ENCODE assay signal across 1 cellular context in the genomic region with DNA sequence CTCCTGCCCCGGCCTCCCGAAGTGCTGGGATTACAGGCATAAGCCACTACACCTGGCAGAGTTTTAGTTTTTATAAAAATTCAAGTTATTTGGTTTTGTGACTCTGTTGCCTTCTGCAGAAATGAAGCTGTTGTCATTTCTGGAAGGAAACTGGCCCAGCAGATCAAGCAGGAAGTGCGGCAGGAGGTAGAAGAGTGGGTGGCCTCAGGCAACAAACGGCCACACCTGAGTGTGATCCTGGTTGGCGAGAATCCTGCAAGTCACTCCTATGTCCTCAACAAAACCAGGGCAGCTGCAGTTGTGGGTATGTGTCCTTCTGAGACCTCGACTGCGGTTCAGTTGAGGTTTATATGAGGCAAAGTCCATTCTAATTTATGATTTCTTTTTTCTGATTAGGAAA.
TF ChIP-seq lines count a peak whose summit lies in the region.

No MANE protein-coding gene starts in this region.

TF ChIP-seq in HEK293, 187 proteins besides CTCF, POLR2A, EP300 and RAD21 (continued from another document):
- TF ChIP-seq, protein P1, sequence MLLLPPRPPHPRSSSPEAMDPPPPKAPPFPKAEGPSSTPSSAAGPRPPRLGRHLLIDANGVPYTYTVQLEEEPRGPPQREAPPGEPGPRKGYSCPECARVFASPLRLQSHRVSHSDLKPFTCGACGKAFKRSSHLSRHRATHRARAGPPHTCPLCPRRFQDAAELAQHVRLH (tag by site-specific recombination; IDR thresholded peaks at IDR 0.05), result no peak
- no peak for TF ChIP-seq ZNF184 (tag by site-specific recombination; IDR thresholded peaks at IDR 0.05)
- TF ChIP-seq SCRT1 (tag by site-specific recombination; IDR thresholded peaks at IDR 0.05; ENCODE audit: borderline replicate concordance), result no peak
- TF ChIP-seq, protein P2, sequence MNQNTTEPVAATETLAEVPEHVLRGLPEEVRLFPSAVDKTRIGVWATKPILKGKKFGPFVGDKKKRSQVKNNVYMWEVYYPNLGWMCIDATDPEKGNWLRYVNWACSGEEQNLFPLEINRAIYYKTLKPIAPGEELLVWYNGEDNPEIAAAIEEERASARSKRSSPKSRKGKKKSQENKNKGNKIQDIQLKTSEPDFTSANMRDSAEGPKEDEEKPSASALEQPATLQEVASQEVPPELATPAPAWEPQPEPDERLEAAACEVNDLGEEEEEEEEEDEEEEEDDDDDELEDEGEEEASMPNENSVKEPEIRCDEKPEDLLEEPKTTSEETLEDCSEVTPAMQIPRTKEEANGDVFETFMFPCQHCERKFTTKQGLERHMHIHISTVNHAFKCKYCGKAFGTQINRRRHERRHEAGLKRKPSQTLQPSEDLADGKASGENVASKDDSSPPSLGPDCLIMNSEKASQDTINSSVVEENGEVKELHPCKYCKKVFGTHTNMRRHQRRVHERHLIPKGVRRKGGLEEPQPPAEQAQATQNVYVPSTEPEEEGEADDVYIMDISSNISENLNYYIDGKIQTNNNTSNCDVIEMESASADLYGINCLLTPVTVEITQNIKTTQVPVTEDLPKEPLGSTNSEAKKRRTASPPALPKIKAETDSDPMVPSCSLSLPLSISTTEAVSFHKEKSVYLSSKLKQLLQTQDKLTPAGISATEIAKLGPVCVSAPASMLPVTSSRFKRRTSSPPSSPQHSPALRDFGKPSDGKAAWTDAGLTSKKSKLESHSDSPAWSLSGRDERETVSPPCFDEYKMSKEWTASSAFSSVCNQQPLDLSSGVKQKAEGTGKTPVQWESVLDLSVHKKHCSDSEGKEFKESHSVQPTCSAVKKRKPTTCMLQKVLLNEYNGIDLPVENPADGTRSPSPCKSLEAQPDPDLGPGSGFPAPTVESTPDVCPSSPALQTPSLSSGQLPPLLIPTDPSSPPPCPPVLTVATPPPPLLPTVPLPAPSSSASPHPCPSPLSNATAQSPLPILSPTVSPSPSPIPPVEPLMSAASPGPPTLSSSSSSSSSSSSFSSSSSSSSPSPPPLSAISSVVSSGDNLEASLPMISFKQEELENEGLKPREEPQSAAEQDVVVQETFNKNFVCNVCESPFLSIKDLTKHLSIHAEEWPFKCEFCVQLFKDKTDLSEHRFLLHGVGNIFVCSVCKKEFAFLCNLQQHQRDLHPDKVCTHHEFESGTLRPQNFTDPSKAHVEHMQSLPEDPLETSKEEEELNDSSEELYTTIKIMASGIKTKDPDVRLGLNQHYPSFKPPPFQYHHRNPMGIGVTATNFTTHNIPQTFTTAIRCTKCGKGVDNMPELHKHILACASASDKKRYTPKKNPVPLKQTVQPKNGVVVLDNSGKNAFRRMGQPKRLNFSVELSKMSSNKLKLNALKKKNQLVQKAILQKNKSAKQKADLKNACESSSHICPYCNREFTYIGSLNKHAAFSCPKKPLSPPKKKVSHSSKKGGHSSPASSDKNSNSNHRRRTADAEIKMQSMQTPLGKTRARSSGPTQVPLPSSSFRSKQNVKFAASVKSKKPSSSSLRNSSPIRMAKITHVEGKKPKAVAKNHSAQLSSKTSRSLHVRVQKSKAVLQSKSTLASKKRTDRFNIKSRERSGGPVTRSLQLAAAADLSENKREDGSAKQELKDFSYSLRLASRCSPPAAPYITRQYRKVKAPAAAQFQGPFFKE (tag by site-specific recombination; IDR thresholded peaks at IDR 0.05; ENCODE audit: borderline replicate concordance), result no peak
- TF ChIP-seq ZNF600 (tag by site-specific recombination; IDR thresholded peaks at IDR 0.05), result no peak
- TF ChIP-seq, protein P3, sequence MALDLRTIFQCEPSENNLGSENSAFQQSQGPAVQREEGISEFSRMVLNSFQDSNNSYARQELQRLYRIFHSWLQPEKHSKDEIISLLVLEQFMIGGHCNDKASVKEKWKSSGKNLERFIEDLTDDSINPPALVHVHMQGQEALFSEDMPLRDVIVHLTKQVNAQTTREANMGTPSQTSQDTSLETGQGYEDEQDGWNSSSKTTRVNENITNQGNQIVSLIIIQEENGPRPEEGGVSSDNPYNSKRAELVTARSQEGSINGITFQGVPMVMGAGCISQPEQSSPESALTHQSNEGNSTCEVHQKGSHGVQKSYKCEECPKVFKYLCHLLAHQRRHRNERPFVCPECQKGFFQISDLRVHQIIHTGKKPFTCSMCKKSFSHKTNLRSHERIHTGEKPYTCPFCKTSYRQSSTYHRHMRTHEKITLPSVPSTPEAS (tag by site-specific recombination; IDR thresholded peaks at IDR 0.05), result no peak
